In the genomic region with DNA sequence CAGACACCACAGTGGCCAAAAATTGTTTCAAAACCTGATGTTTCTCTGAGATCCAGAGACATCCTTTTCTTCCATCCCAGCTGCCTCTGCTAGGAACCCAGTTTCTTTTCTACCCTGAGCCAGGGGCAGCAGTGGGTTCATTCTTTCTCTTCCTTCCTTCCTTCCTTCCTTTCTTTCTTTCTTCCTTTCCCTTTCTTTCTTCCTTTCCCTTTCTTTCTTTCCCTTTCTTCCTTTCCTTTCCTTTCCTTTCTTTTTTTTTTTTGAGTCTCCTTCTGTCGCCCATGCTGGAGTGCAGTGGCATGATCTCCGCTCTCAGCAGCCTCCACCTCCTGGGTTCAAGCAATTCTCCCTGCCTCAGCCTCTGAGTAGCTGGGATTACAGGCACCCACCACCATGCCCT, we compare ENCODE assay signal across 22 cellular contexts. TPM values are rescaled to one million over a fixed set of nuclear protein-coding genes. Genes with fewer than 3 reads are reported as not detected.
DNase-seq lines count a peak whose midpoint lies in the region; ATAC-seq, FAIRE-seq and TF ChIP-seq lines count a peak whose summit lies in the region.
"Had no signal": no experiment of that assay in that cellular context is flagged by ENCODE, and none has a peak within 500 bp of the region (broad histone marks: within the 10 kb centered on the region; RNA-seq: fewer than 3 reads in every experiment).

No MANE protein-coding gene starts in this region.

- no peaks in the 10 kb centered on the region for H4K20me1 ChIP-seq in K562 (replicated peaks; ENCODE audit: control insufficient read depth, insufficient read depth, low read length)
- H4K20me1 ChIP-seq: BLaER1 treated with 17β-estradiol and CSF1 and Interleukin-3, amounts not matched to agents 10 nM and 100 nM had no signal

- ATAC-seq in K562 (no peak), HG02970 (IDR thresholded peaks at IDR 0.05; ENCODE audit: low FRiP score, unreplicated experiment) (no peak)

- H3K79me2 ChIP-seq in K562 (ENCODE audit: control insufficient read depth, insufficient read depth, low read length): no peaks in the 10 kb centered on the region

- peaks cover 3% of the 10 kb centered on the region for H3K27me3 Mint-ChIP-seq in T-helper 2 cell treated with Interferon-gamma antibody and Interleukin-4, amounts not matched to agents 5 μg/mL and 100 μg/mL, for 36 hours (ENCODE audit: low read depth)
- H3K27me3 Mint-ChIP-seq in progenitor cell of endocrine pancreas (peaks cover 4% of the 10 kb centered on the region), glutamatergic neuron (ENCODE audit: unreplicated experiment) (no peaks in the 10 kb centered on the region)

- no peaks in the 10 kb centered on the region for H3K9me3 ChIP-seq in K562 (replicated peaks; ENCODE audit: control insufficient read depth, insufficient read depth, low read depth, low read length)
- H3K9me3 ChIP-seq: BE2C; BLaER1 treated with 17β-estradiol and CSF1 and Interleukin-3, amounts not matched to agents 10 nM and 100 nM had no signal

- intact Hi-C loops in K562 (cut with micrococcal nuclease): no loop called here

- CTCF ChIA-PET in K562 (lab: Yijun Ruan, JAX; ENCODE audit: low intra/inter-chr PET ratio): no interaction called here

- H3K27ac Mint-ChIP-seq in T-helper 2 cell treated with Interferon-gamma antibody and Interleukin-4, amounts not matched to agents 5 μg/mL and 100 μg/mL, for 36 hours: peak overlapping the region; percentile 11
- H3K27ac Mint-ChIP-seq in progenitor cell of endocrine pancreas: peak overlapping the region; percentile 62
- H3K27ac Mint-ChIP-seq in glutamatergic neuron (ENCODE audit: unreplicated experiment): no peak overlapping the region

- no peaks in the 10 kb centered on the region for H3K27me3 ChIP-seq in K562 (ENCODE audit: control insufficient read depth in 2 of 2, insufficient read depth in 2 of 2, low read length in 2 of 2)
- H3K27me3 ChIP-seq: BE2C; BLaER1 treated with 17β-estradiol and CSF1 and Interleukin-3, amounts not matched to agents 10 nM and 100 nM had no signal

- TF ChIP-seq CTCF in K562 (IDR thresholded peaks at IDR 0.05 in 2 of 3, conservative IDR thresholded peaks at IDR 0.05 in 1 of 3; ENCODE audit: insufficient read depth in 2 of 3, low read depth in 1 of 3, low read length in 3 of 3) (no peak), progenitor cell of endocrine pancreas (IDR thresholded peaks at IDR 0.05; ENCODE audit: unreplicated experiment) (no peak), glutamatergic neuron (IDR thresholded peaks at IDR 0.05; ENCODE audit: partially characterized antibody, unreplicated experiment) (no peak)

- no peak for TF ChIP-seq RAD21 in K562 (CRISPR knock-in tag; conservative IDR thresholded peaks at IDR 0.05 in 1 of 2, IDR thresholded peaks at IDR 0.05 in 1 of 2)

- no peak overlapping the region for H3K4me2 ChIP-seq in K562 (ENCODE audit: insufficient read depth, low read length)
- H3K4me2 ChIP-seq: BLaER1 treated with 17β-estradiol and CSF1 and Interleukin-3, amounts not matched to agents 10 nM and 100 nM had no signal

- H3K4me1 Mint-ChIP-seq in T-helper 2 cell treated with Interferon-gamma antibody and Interleukin-4, amounts not matched to agents 5 μg/mL and 100 μg/mL, for 36 hours (ENCODE audit: low read depth): peaks cover 2% of the 10 kb centered on the region
- H3K4me1 Mint-ChIP-seq in progenitor cell of endocrine pancreas (ENCODE audit: low read depth): no peaks in the 10 kb centered on the region
- no peaks in the 10 kb centered on the region for H3K4me1 Mint-ChIP-seq in glutamatergic neuron (ENCODE audit: low read depth, unreplicated experiment)
- H3K4me1 Mint-ChIP-seq: CD4-positive, alpha-beta memory T cell had no signal

- H2AFZ ChIP-seq in K562 (ENCODE audit: low read depth, low read length): no peak overlapping the region

- no peak for FAIRE-seq in K562 (lab: Jason Lieb, UNC)
- FAIRE-seq: A204.1, GM12891, GM18507, H54 had no signal

- WGBS in K562 (ENCODE audit: insufficient coverage, low coverage, missing lambda C conversion rate): 29% methylated on average over 1 of the region's 2 CpGs

- no peak overlapping the region for H3K4me3 Mint-ChIP-seq in T-helper 2 cell treated with Interferon-gamma antibody and Interleukin-4, amounts not matched to agents 5 μg/mL and 100 μg/mL, for 36 hours
- H3K4me3 Mint-ChIP-seq in progenitor cell of endocrine pancreas (ENCODE audit: low read depth): no peak overlapping the region
- H3K4me3 Mint-ChIP-seq in glutamatergic neuron (ENCODE audit: unreplicated experiment): no peak overlapping the region
- H3K4me3 Mint-ChIP-seq: CD4-positive, alpha-beta memory T cell had no signal

- H3K36me3 ChIP-seq in K562 (ENCODE audit: control insufficient read depth, insufficient read depth, low read length): no peaks in the 10 kb centered on the region
- H3K36me3 ChIP-seq: BE2C; BLaER1 treated with 17β-estradiol and CSF1 and Interleukin-3, amounts not matched to agents 10 nM and 100 nM; HAP-1 had no signal

- H3K9ac ChIP-seq in K562 (ENCODE audit: insufficient read depth in 1 of 2, low read depth in 2 of 2, low read length in 2 of 2): no peak overlapping the region
- H3K9ac ChIP-seq: BLaER1 treated with 17β-estradiol and CSF1 and Interleukin-3, amounts not matched to agents 10 nM and 100 nM had no signal

- no peaks in the 10 kb centered on the region for H3K9me3 Mint-ChIP-seq in T-helper 2 cell treated with Interferon-gamma antibody and Interleukin-4, amounts not matched to agents 5 μg/mL and 100 μg/mL, for 36 hours
- H3K9me3 Mint-ChIP-seq in progenitor cell of endocrine pancreas (ENCODE audit: low read depth) (no peaks in the 10 kb centered on the region), glutamatergic neuron (ENCODE audit: unreplicated experiment) (no peaks in the 10 kb centered on the region)
- H3K9me3 Mint-ChIP-seq: CD4-positive, alpha-beta memory T cell had no signal

- in situ Hi-C loops in K562 (cut with MboI): no loop called here

- H3K4me3 ChIP-seq in K562: no peak overlapping the region
- H3K4me3 ChIP-seq: BLaER1 treated with 17β-estradiol and CSF1 and Interleukin-3, amounts not matched to agents 10 nM and 100 nM; HAP-1 had no signal

- no peaks in the 10 kb centered on the region for H3K4me1 ChIP-seq in K562 (replicated peaks in 1 of 2; ENCODE audit: control insufficient read depth in 2 of 2, insufficient read depth in 2 of 2, low read length in 2 of 2)
- H3K4me1 ChIP-seq: BE2C, HAP-1 had no signal

- POLR2A ChIA-PET in K562 (lab: Yijun Ruan, JAX): no interaction called here

- TF ChIP-seq POLR2A in K562 (conservative IDR thresholded peaks at IDR 0.05): no peak

- no peak overlapping the region for H3K27ac ChIP-seq in K562 (ENCODE audit: extremely low read depth, low read depth, low read length)
- H3K27ac ChIP-seq: 22Rv1; BLaER1 treated with 17β-estradiol and CSF1 and Interleukin-3, amounts not matched to agents 10 nM and 100 nM had no signal

- TF ChIP-seq EP300 in K562 (IDR thresholded peaks at IDR 0.05; ENCODE audit: low read length): no peak

- no peak for DNase-seq in T-helper 2 cell treated with Interferon-gamma antibody and Interleukin-4, amounts not matched to agents 5 μg/mL and 100 μg/mL, for 36 hours (ENCODE audit: low spot score)
- no peak for DNase-seq in T-helper 2 cell
- no peak for DNase-seq in K562 (ENCODE audit: extremely low read depth in 1 of 4, low spot score in 3 of 4)
- no peak for DNase-seq in progenitor cell of endocrine pancreas (ENCODE audit: low spot score, unreplicated experiment)
- DNase-seq in glutamatergic neuron: no peak
- DNase-seq: AML-193; BE2C; Calu3; CD4-positive, alpha-beta memory T cell; COR-L47; DMS53; DMS79 treated with DMSO at 0.1 percent for 48 hours; GF-D8; GOT3 had no signal

- no peaks in the 10 kb centered on the region for H3K36me3 Mint-ChIP-seq in T-helper 2 cell treated with Interferon-gamma antibody and Interleukin-4, amounts not matched to agents 5 μg/mL and 100 μg/mL, for 36 hours (ENCODE audit: low read depth)
- H3K36me3 Mint-ChIP-seq in progenitor cell of endocrine pancreas (ENCODE audit: insufficient read depth) (no peaks in the 10 kb centered on the region), glutamatergic neuron (ENCODE audit: unreplicated experiment) (no peaks in the 10 kb centered on the region)
- H3K36me3 Mint-ChIP-seq: CD4-positive, alpha-beta memory T cell had no signal

- BruUV-seq in K562 (replicated peaks; lab: Mats Ljungman, UMichigan): no TSS peak

- no peaks in the 10 kb centered on the region for H3K9me1 ChIP-seq in K562 (ENCODE audit: control insufficient read depth, insufficient read depth, low read length)

RNA-seq across cellular contexts. Expression of a gene that starts 30.7 kb away (rescaled TPM):
- total RNA-seq in K562 (2011; cell fraction: chromatin; rRNA removed; ENCODE audit: low replicate concordance): 181 and 256 TPM in 2 replicates
- total RNA-seq in K562 (2011; cell fraction: nucleolus; rRNA removed): 148 and 149 TPM in 2 replicates
- total RNA-seq in K562 (2011; cell fraction: nucleoplasm; rRNA removed): 109 and 139 TPM in 2 replicates
- 88.0 and 96.4 TPM in 2 replicates for total RNA-seq in K562 (2014; rRNA removed)
- total RNA-seq in K562 (2014; rRNA removed; fragmentation: Illumina TruSeq; extraction: Trizol): 73.9 and 74.6 TPM in 2 replicates
- 62.0 and 65.1 TPM in 2 replicates for total RNA-seq in K562 (2015; rRNA removed; fragmentation: Illumina TruSeq; extraction: Trizol)
- 85.4 and 94.8 TPM in 2 replicates for total RNA-seq in K562 (2021)
- 40.3 and 73.4 TPM in 2 replicates for polyA plus RNA-seq in K562 (2011; rRNA removed)
- 47.0 and 48.0 TPM in 2 replicates for polyA plus RNA-seq in K562 (2011; cell fraction: cytosol; rRNA removed)
- 111 and 116 TPM in 2 replicates for polyA plus RNA-seq in K562 (2011; cell fraction: nucleus; rRNA removed)
- polyA plus RNA-seq in K562 (2012): 82.5 and 120 TPM in 2 replicates
- polyA plus RNA-seq in K562 (2014; fragmentation: Illumina TruSeq; extraction: Trizol): 56.8 and 62.4 TPM in 2 replicates
- polyA plus RNA-seq in K562 (2014; fragmentation: Nextera tagmentation; extraction: Ambion mirVana): 100 to 1,000 TPM in 1 of 2 experiments, 10 to 100 TPM in 1; 40.6 to 105 TPM
- polyA plus RNA-seq in K562 (2014; rRNA removed): 37.1 and 47.9 TPM in 2 replicates
- 115 and 157 TPM in 2 replicates for polyA minus RNA-seq in K562 (2011; rRNA and poly(A)+ RNA removed)
- polyA minus RNA-seq in K562 (2011; cell fraction: cytosol; rRNA and poly(A)+ RNA removed): 70.3 and 92.6 TPM in 2 replicates
- 59.0 and 102 TPM in 2 replicates for polyA minus RNA-seq in K562 (2011; cell fraction: nucleus; rRNA and poly(A)+ RNA removed)
- total RNA-seq in progenitor cell of endocrine pancreas: 141 and 145 TPM in 2 replicates
- 152 TPM for total RNA-seq in glutamatergic neuron (ENCODE audit: unreplicated experiment)

RNA-seq across cellular contexts. Expression of a gene that starts 35.0 kb away (rescaled TPM):
- total RNA-seq in K562 (2011; cell fraction: chromatin; rRNA removed; ENCODE audit: low replicate concordance): 92.9 and 163 TPM in 2 replicates
- total RNA-seq in K562 (2011; cell fraction: nucleolus; rRNA removed): 61.9 and 72.2 TPM in 2 replicates
- total RNA-seq in K562 (2011; cell fraction: nucleoplasm; rRNA removed): 89.3 and 110 TPM in 2 replicates
- 283 and 284 TPM in 2 replicates for total RNA-seq in K562 (2014; rRNA removed)
- 338 and 375 TPM in 2 replicates for total RNA-seq in K562 (2014; rRNA removed; fragmentation: Illumina TruSeq; extraction: Trizol)
- total RNA-seq in K562 (2015; rRNA removed; fragmentation: Illumina TruSeq; extraction: Trizol): 321 and 348 TPM in 2 replicates
- total RNA-seq in K562 (2021): 331 and 354 TPM in 2 replicates
- 387 and 478 TPM in 2 replicates for polyA plus RNA-seq in K562 (2011; rRNA removed)
- 251 and 375 TPM in 2 replicates for polyA plus RNA-seq in K562 (2011; cell fraction: cytosol; rRNA removed)
- 114 and 190 TPM in 2 replicates for polyA plus RNA-seq in K562 (2011; cell fraction: nucleus; rRNA removed)
- polyA plus RNA-seq in K562 (2012): 291 and 314 TPM in 2 replicates
- 390 and 412 TPM in 2 replicates for polyA plus RNA-seq in K562 (2014; fragmentation: Illumina TruSeq; extraction: Trizol)
- polyA plus RNA-seq in K562 (2014; fragmentation: Nextera tagmentation; extraction: Ambion mirVana): 100 to 1,000 TPM; 708 to 717 TPM
- polyA plus RNA-seq in K562 (2014; rRNA removed): 404 and 421 TPM in 2 replicates
- polyA minus RNA-seq in K562 (2011; rRNA and poly(A)+ RNA removed): 394 and 432 TPM in 2 replicates
- 139 and 145 TPM in 2 replicates for polyA minus RNA-seq in K562 (2011; cell fraction: cytosol; rRNA and poly(A)+ RNA removed)
- 33.1 and 62.2 TPM in 2 replicates for polyA minus RNA-seq in K562 (2011; cell fraction: nucleus; rRNA and poly(A)+ RNA removed)
- 192 and 194 TPM in 2 replicates for total RNA-seq in progenitor cell of endocrine pancreas
- total RNA-seq in glutamatergic neuron (ENCODE audit: unreplicated experiment): 177 TPM

RNA-seq across cellular contexts. Expression of a gene that starts 57.9 kb away (rescaled TPM):
- 6.4 and 9.0 TPM in 2 replicates for total RNA-seq in K562 (2011; cell fraction: chromatin; rRNA removed; ENCODE audit: low replicate concordance)
- 3.6 and 4.8 TPM in 2 replicates for total RNA-seq in K562 (2011; cell fraction: nucleolus; rRNA removed)
- 5.1 and 7.9 TPM in 2 replicates for total RNA-seq in K562 (2011; cell fraction: nucleoplasm; rRNA removed)
- total RNA-seq in K562 (2014; rRNA removed) (30.1 and 31.6 TPM in 2 replicates), K562 (2014; rRNA removed; fragmentation: Illumina TruSeq; extraction: Trizol) (37.7 and 45.3 TPM in 2 replicates), K562 (2015; rRNA removed; fragmentation: Illumina TruSeq; extraction: Trizol) (32.8 and 39.0 TPM in 2 replicates), K562 (2021) (26.1 and 29.6 TPM in 2 replicates), progenitor cell of endocrine pancreas (34.0 and 37.4 TPM in 2 replicates), glutamatergic neuron (ENCODE audit: unreplicated experiment) (18.2 TPM)
- polyA plus RNA-seq in K562 (2011; rRNA removed) (27.8 and 32.9 TPM in 2 replicates), K562 (2014; fragmentation: Illumina TruSeq; extraction: Trizol) (22.4 and 27.0 TPM in 2 replicates), K562 (2014; fragmentation: Nextera tagmentation; extraction: Ambion mirVana) (10 to 100 TPM; 41.9 to 50.0 TPM), K562 (2014; rRNA removed) (23.4 and 23.5 TPM in 2 replicates)
- 42.7 and 44.7 TPM in 2 replicates for polyA plus RNA-seq in K562 (2011; cell fraction: cytosol; rRNA removed)
- 5.8 and 6.4 TPM in 2 replicates for polyA plus RNA-seq in K562 (2011; cell fraction: nucleus; rRNA removed)
- polyA plus RNA-seq in K562 (2012): 27.8 and 32.1 TPM in 2 replicates
- polyA minus RNA-seq in K562 (2011; rRNA and poly(A)+ RNA removed): 18.0 and 19.9 TPM in 2 replicates
- 12.8 and 16.4 TPM in 2 replicates for polyA minus RNA-seq in K562 (2011; cell fraction: cytosol; rRNA and poly(A)+ RNA removed)
- polyA minus RNA-seq in K562 (2011; cell fraction: nucleus; rRNA and poly(A)+ RNA removed): 5.4 and 6.1 TPM in 2 replicates

RNA-seq across cellular contexts. Expression of a gene that starts 59.9 kb away (rescaled TPM):
- total RNA-seq in K562 (2011; cell fraction: chromatin; rRNA removed; ENCODE audit: low replicate concordance): 5.1 and 8.1 TPM in 2 replicates
- 6.2 and 9.0 TPM in 2 replicates for total RNA-seq in K562 (2011; cell fraction: nucleolus; rRNA removed)
- total RNA-seq in K562 (2011; cell fraction: nucleoplasm; rRNA removed): 5.4 and 7.0 TPM in 2 replicates
- total RNA-seq in K562 (2014; rRNA removed): 23.5 and 36.1 TPM in 2 replicates
- total RNA-seq in K562 (2014; rRNA removed; fragmentation: Illumina TruSeq; extraction: Trizol): 18.8 and 20.2 TPM in 2 replicates
- 18.1 and 20.6 TPM in 2 replicates for total RNA-seq in K562 (2015; rRNA removed; fragmentation: Illumina TruSeq; extraction: Trizol)
- total RNA-seq in K562 (2021): 34.7 and 42.6 TPM in 2 replicates
- 21.7 and 24.8 TPM in 2 replicates for polyA plus RNA-seq in K562 (2011; rRNA removed)
- polyA plus RNA-seq in K562 (2011; cell fraction: cytosol; rRNA removed): 15.4 and 17.0 TPM in 2 replicates
- polyA plus RNA-seq in K562 (2011; cell fraction: nucleus; rRNA removed): 12.7 and 14.4 TPM in 2 replicates
- 34.9 and 43.6 TPM in 2 replicates for polyA plus RNA-seq in K562 (2012)
- polyA plus RNA-seq in K562 (2014; fragmentation: Illumina TruSeq; extraction: Trizol): 45.3 and 46.9 TPM in 2 replicates
- 10 to 100 TPM; 23.0 to 25.2 TPM for polyA plus RNA-seq in K562 (2014; fragmentation: Nextera tagmentation; extraction: Ambion mirVana)
- 26.7 and 27.6 TPM in 2 replicates for polyA plus RNA-seq in K562 (2014; rRNA removed)
- polyA minus RNA-seq in K562 (2011; rRNA and poly(A)+ RNA removed): 14.1 and 16.4 TPM in 2 replicates
- polyA minus RNA-seq in K562 (2011; cell fraction: cytosol; rRNA and poly(A)+ RNA removed): 13.3 and 19.9 TPM in 2 replicates
- 4.2 and 6.3 TPM in 2 replicates for polyA minus RNA-seq in K562 (2011; cell fraction: nucleus; rRNA and poly(A)+ RNA removed)
- 35.3 TPM in 2 replicates for total RNA-seq in progenitor cell of endocrine pancreas
- 37.7 TPM for total RNA-seq in glutamatergic neuron (ENCODE audit: unreplicated experiment)
